ENCODE assay signal across 19 cellular contexts in the genomic region with DNA sequence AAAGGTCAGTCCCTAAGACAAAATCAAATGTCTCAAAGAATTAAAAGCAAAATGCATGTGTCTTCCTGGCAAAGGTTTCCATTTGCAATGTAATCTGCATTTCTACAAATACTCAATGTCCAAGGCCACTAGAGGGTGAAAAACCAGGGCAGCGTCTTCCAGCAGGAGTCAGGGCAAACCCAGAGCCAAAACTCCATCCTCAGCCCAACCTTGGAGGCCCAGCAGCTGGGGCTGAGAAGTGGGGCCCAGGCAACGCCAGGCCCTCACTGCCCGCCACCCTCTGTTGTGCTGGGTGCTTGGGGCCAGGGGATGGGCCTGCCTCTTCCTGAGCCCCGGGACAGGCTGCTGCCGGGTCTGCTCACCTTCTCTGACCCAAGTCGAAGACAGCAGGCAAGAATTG.
DNase-seq lines count a peak whose midpoint lies in the region; ATAC-seq, FAIRE-seq and TF ChIP-seq lines count a peak whose summit lies in the region.
"Had no signal": no experiment of that assay in that cellular context is flagged by ENCODE, and none has a peak within 500 bp of the region (broad histone marks: within the 10 kb centered on the region; RNA-seq: fewer than 3 reads in every experiment).

No MANE protein-coding gene starts in this region.

- H4K20me1 ChIP-seq in Loucy (ENCODE audit: insufficient read depth, low read length, poor library complexity, severe bottlenecking): no peaks in the 10 kb centered on the region

- H3K4me3 Mint-ChIP-seq in endodermal cell (no peak overlapping the region), CD14-positive monocyte (no peak overlapping the region)
- H3K4me3 Mint-ChIP-seq: activated naive CD4-positive, alpha-beta T cell treated with anti-CD3 and anti-CD28 coated beads, Interleukin-2, amount 50 U/mL, for 24 hours had no signal

- no peak overlapping the region for H3K27ac Mint-ChIP-seq in endodermal cell
- no peak overlapping the region for H3K27ac Mint-ChIP-seq in CD14-positive monocyte
- H3K27ac Mint-ChIP-seq: activated naive CD4-positive, alpha-beta T cell treated with anti-CD3 and anti-CD28 coated beads, Interleukin-2, amount 50 U/mL, for 24 hours had no signal

- TF ChIP-seq POLR2A in sigmoid colon (IDR thresholded peaks at IDR 0.05): no peak

- 50 to 84% methylated on average over 1 to 6 of the region's 6 CpGs for WGBS in endodermal cell (ENCODE audit: insufficient coverage in 1 of 2, insufficient read length in 1 of 2), 2 experiments
- WGBS in sigmoid colon, 2 donors: 83 to 91% methylated on average over 6 of the region's 6 CpGs
- WGBS in small intestine, 3 donors: 76 to 79% (median 78%) methylated on average over 6 of the region's 6 CpGs

- intact Hi-C loops in sigmoid colon (cut with DNase I) (no loop called here), CD14-positive monocyte (cut with micrococcal nuclease) (no loop called here)

- no peak overlapping the region; the same call in 1 of the 2 replicates for H2AFZ ChIP-seq in Loucy (ENCODE audit: low read length)
- H2AFZ ChIP-seq: hepatocyte had no signal

- H3K9me3 Mint-ChIP-seq in endodermal cell (no peaks in the 10 kb centered on the region), CD14-positive monocyte (peaks cover 0 to under 1% (median 0%) of the 10 kb centered on the region in 7 donors)
- H3K9me3 Mint-ChIP-seq: activated naive CD4-positive, alpha-beta T cell treated with anti-CD3 and anti-CD28 coated beads, Interleukin-2, amount 50 U/mL, for 24 hours had no signal

- no peak overlapping the region for H3K9ac ChIP-seq in Loucy (ENCODE audit: low read depth, low read length, poor library complexity, severe bottlenecking)
- H3K9ac ChIP-seq in endodermal cell (ENCODE audit: extremely low read depth, low read length, poor library complexity, severe bottlenecking): no peak overlapping the region

- no peak overlapping the region for H3K27ac ChIP-seq in endodermal cell (ENCODE audit: low read depth, low read length)
- no peak overlapping the region for H3K27ac ChIP-seq in sigmoid colon
- H3K27ac ChIP-seq in small intestine (ENCODE audit: low read depth in 1 of 2, low read length in 1 of 2): no peak overlapping the region
- H3K27ac ChIP-seq: hepatocyte, skin epidermis, thyroid gland had no signal

- no peak for TF ChIP-seq EP300 in sigmoid colon (IDR thresholded peaks at IDR 0.05)

- TF ChIP-seq CTCF in Loucy (conservative IDR thresholded peaks at IDR 0.05; ENCODE audit: low read length): 0 out of 2 replicates have a peak, but pooled peaks have one; percentile 12
- peak; percentile 67 for TF ChIP-seq CTCF in endodermal cell (conservative IDR thresholded peaks at IDR 0.05)
- TF ChIP-seq CTCF in sigmoid colon (IDR thresholded peaks at IDR 0.05): no peak
- TF ChIP-seq CTCF in CD14-positive monocyte (IDR thresholded peaks at IDR 0.05): no peak

- no peaks in the 10 kb centered on the region for H3K27me3 ChIP-seq in Loucy (ENCODE audit: insufficient read depth, low read length, poor library complexity, severe bottlenecking)
- no peaks in the 10 kb centered on the region for H3K27me3 ChIP-seq in endodermal cell (ENCODE audit: control insufficient read depth, insufficient read depth, low read length, poor library complexity, severe bottlenecking)
- no peaks in the 10 kb centered on the region for H3K27me3 ChIP-seq in sigmoid colon
- H3K27me3 ChIP-seq in small intestine (ENCODE audit: control insufficient read depth in 2 of 2, insufficient read depth in 2 of 2, low read length in 2 of 2): peaks cover 0 to 3% of the 10 kb centered on the region in 2 donors
- H3K27me3 ChIP-seq: hepatocyte, thyroid gland had no signal

- H3K79me2 ChIP-seq in Loucy (ENCODE audit: insufficient read depth, low read length): no peaks in the 10 kb centered on the region
- H3K79me2 ChIP-seq: hepatocyte had no signal

- FAIRE-seq in small intestine (lab: Jason Lieb, UNC): no peak
- FAIRE-seq: endometrium had no signal

- H3K4me2 ChIP-seq in Loucy (ENCODE audit: low read depth, low read length, poor library complexity, severe bottlenecking): no peak overlapping the region
- H3K4me2 ChIP-seq: hepatocyte had no signal

- H3K36me3 Mint-ChIP-seq in endodermal cell (ENCODE audit: low read depth) (no peaks in the 10 kb centered on the region), CD14-positive monocyte (no peaks in the 10 kb centered on the region)
- H3K36me3 Mint-ChIP-seq: activated naive CD4-positive, alpha-beta T cell treated with anti-CD3 and anti-CD28 coated beads, Interleukin-2, amount 50 U/mL, for 24 hours had no signal

- no peak for ATAC-seq in GM19023 (IDR thresholded peaks at IDR 0.05; ENCODE audit: unreplicated experiment)
- ATAC-seq: mucosa of descending colon, SK-N-SH treated with all-trans-retinoic acid at 6 μM for 48 hours had no signal

- H3K36me3 ChIP-seq in Loucy (ENCODE audit: insufficient read depth, low read length) (no peaks in the 10 kb centered on the region), endodermal cell (ENCODE audit: control insufficient read depth, insufficient read depth, low read length) (no peaks in the 10 kb centered on the region), sigmoid colon (no peaks in the 10 kb centered on the region), small intestine (ENCODE audit: control insufficient read depth in 2 of 2, insufficient read depth in 2 of 2, low read length in 2 of 2) (no peaks in the 10 kb centered on the region)
- H3K36me3 ChIP-seq: thyroid gland had no signal

- H3F3A ChIP-seq in Loucy (ENCODE audit: low read depth): no peaks in the 10 kb centered on the region

- H3K4me1 ChIP-seq in Loucy (ENCODE audit: insufficient read depth, low read length, poor library complexity, severe bottlenecking) (peaks cover 9% of the 10 kb centered on the region), endodermal cell (ENCODE audit: control insufficient read depth, insufficient read depth, low read length) (no peaks in the 10 kb centered on the region), sigmoid colon (no peaks in the 10 kb centered on the region), small intestine (ENCODE audit: control insufficient read depth in 2 of 2, insufficient read depth in 1 of 2, low read depth in 1 of 2, low read length in 1 of 2) (no peaks in the 10 kb centered on the region)
- H3K4me1 ChIP-seq: thyroid gland had no signal

- H3K9me3 ChIP-seq in Loucy (ENCODE audit: insufficient read depth, low read depth, low read length) (no peaks in the 10 kb centered on the region), endodermal cell (ENCODE audit: control insufficient read depth, low read length) (no peaks in the 10 kb centered on the region), sigmoid colon (no peaks in the 10 kb centered on the region), small intestine (ENCODE audit: control insufficient read depth, low read depth) (no peaks in the 10 kb centered on the region)
- H3K9me3 ChIP-seq: mucosa of descending colon, thyroid gland had no signal

- H3K4me1 Mint-ChIP-seq in endodermal cell: no peaks in the 10 kb centered on the region
- no peaks in the 10 kb centered on the region for H3K4me1 Mint-ChIP-seq in CD14-positive monocyte
- H3K4me1 Mint-ChIP-seq: activated naive CD4-positive, alpha-beta T cell treated with anti-CD3 and anti-CD28 coated beads, Interleukin-2, amount 50 U/mL, for 24 hours had no signal

- H3K27me3 Mint-ChIP-seq in endodermal cell (ENCODE audit: insufficient read depth) (peaks cover 2% of the 10 kb centered on the region), CD14-positive monocyte (ENCODE audit: low read depth in 3 of 3) (peaks cover 0 to 6% (median 0%) of the 10 kb centered on the region in 3 donors)
- H3K27me3 Mint-ChIP-seq: activated naive CD4-positive, alpha-beta T cell treated with anti-CD3 and anti-CD28 coated beads, Interleukin-2, amount 50 U/mL, for 24 hours had no signal

- no peaks in the 10 kb centered on the region for H3K9me2 ChIP-seq in Loucy (replicated peaks; ENCODE audit: low read depth, low read length)

- DNase-seq in DMS 273 (lab: John Stamatoyannopoulos, UW; ENCODE audit: unreplicated experiment) (peak; percentile 30), DMS 273 treated with DMSO at 0.1 percent for 48 hours (lab: John Stamatoyannopoulos, UW) (no peak), endodermal cell (peak; percentile 79), sigmoid colon (peak; percentile 46), CD14-positive monocyte (ENCODE audit: low spot score) (no peak), small intestine (no peak)
- DNase-seq: DMS79 treated with DMSO at 0.1 percent for 48 hours; mucosa of descending colon; NCI-H146; NCI-H345; stimulated activated CD4-positive, alpha-beta T cell treated with anti-CD3 and anti-CD28 coated beads, Interleukin-4, amount 100 ng/mL, for 4 hours; thyroid gland had no signal

- no peak overlapping the region for H3K4me3 ChIP-seq in Loucy (ENCODE audit: low read length, poor library complexity, severe bottlenecking)
- no peak overlapping the region for H3K4me3 ChIP-seq in endodermal cell (ENCODE audit: low read length)
- H3K4me3 ChIP-seq in sigmoid colon: no peak overlapping the region
- no peak overlapping the region for H3K4me3 ChIP-seq in small intestine (ENCODE audit: low read depth in 1 of 2, low read length in 2 of 2)
- H3K4me3 ChIP-seq: hepatocyte, mucosa of descending colon, skin epidermis, thyroid gland had no signal

Comparison
In these comparisons a context has a peak if more than half of its experiments do, and no peak if none do; other contexts are left out.
1. DNase-seq: peak in DMS 273 (single experiment), endodermal cell (single experiment) and sigmoid colon (single experiment); none in DMS 273 treated with DMSO at 0.1 percent for 48 hours (single experiment), CD14-positive monocyte (single experiment) and small intestine (single experiment).
2. CTCF ChIP-seq: peak in Loucy (single experiment) and endodermal cell (single experiment); none in sigmoid colon (0 of 4) and CD14-positive monocyte (single experiment).